ENCODE assay signal across 8 cellular contexts in the genomic region with DNA sequence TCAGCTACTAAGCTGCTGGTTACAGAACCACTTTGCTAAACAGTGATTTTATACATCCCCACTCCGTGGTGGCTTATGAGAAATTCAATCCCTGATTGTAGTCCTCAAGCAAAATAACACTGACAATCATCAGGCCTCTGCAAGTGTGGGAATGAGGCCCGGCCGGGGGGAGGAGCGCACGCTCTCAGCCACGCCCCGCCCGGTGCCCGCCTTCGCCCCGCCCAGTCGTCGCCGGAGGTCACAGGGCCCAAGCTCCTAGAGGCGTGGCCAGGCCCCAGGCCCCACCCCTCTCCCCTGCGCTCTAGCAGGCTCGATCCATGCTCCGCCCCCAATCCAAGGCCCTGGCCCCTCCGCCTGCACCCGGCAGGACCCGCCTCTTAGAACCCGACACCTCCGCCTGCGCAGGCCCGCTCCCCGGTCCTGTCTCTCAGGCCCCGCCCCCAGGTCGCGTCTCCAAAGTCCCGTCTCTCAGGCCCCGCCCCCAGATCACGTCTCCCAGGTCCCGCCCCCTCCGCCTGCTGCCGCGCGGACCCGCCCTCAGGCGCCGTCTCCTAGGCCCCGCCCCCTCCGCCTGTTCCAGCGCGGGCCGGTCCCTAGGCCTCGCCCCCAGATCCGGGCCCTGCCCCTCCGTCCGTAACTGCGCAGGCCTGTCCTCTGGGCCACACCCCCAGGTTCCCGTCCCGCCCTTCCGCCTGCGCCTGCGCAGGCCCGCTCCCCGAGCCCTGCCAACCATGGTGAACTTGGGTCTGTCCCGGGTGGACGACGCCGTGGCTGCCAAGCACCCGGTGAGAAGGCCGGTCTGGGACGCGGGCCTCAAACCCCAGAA. TPM values are rescaled to one million over a fixed set of nuclear protein-coding genes. Genes with fewer than 3 reads are reported as not detected.
DNase-seq lines count a peak whose midpoint lies in the region; ATAC-seq and TF ChIP-seq lines count a peak whose summit lies in the region.

TSS of gene TMEM141 (plus strand) at position 705 of the 826 bp plus-strand sequence. CDS start at position 732, 27 bp downstream.

- CTCF ChIA-PET in CD4-positive, alpha-beta memory T cell (lab: Charles Lee; ENCODE audit: partially characterized antibody) = interaction anchor here (1.0 to 6.8 kb wide), 3 partner anchors 239 to 245 kb away, joined by 3 to 64 read pairs (median 3); no protein-coding TSS in a partner anchor

- intact Hi-C loops in CD4-positive, alpha-beta memory T cell (cut with micrococcal nuclease) = loop anchor here (1.0 to 5.0 kb wide), 11 partner anchors 9 to 800 kb away; partner anchors contain the start of genes FBXW5, PAXX, PHPT1 and RABL6

- peaks cover 8 to 42% (median 24%) of the 10 kb centered on the region in 4 donors for H3K4me1 Mint-ChIP-seq in CD4-positive, alpha-beta memory T cell

- H3K9me3 ChIP-seq in CD4-positive, alpha-beta memory T cell (ENCODE audit: control insufficient read depth in 1 of 2, low read length in 2 of 2) = no peaks in the 10 kb centered on the region
- H3K9me3 ChIP-seq in lung (ENCODE audit: control insufficient read depth in 2 of 2, insufficient read depth in 1 of 2, low read length in 1 of 2) = no peaks in the 10 kb centered on the region

- H3K27ac ChIP-seq in CD4-positive, alpha-beta memory T cell (ENCODE audit: low read depth, low read length) = peak within 1 kb of the TSS; percentile 93
- peak within 1 kb of the TSS; percentile 89 to 95 for H3K27ac ChIP-seq in lung (ENCODE audit: low read depth in 1 of 2, low read length in 1 of 2)

- TF ChIP-seq CTCF in lung (IDR thresholded peaks at IDR 0.05; ENCODE audit: control extremely low read depth, extremely low read depth) = no peak

- ATAC-seq in GM19467 (IDR thresholded peaks at IDR 0.05; ENCODE audit: unreplicated experiment) = peak; percentile 77
- ATAC-seq in lung (ENCODE audit: insufficient read depth, low FRiP score) = peak; percentile 94

- H3K36me3 Mint-ChIP-seq in CD4-positive, alpha-beta memory T cell = peaks cover 0 to 4% of the 10 kb centered on the region in 2 donors

- peak within 1 kb of the TSS; percentile 61 to 86 for H3K4me3 ChIP-seq in CD4-positive, alpha-beta memory T cell (ENCODE audit: low read length in 2 of 2)
- peak within 1 kb of the TSS; percentile 63 for H3K4me3 ChIP-seq in lung

- H3K36me3 ChIP-seq in CD4-positive, alpha-beta memory T cell (ENCODE audit: insufficient read depth, low read length) = peaks cover 14% of the 10 kb centered on the region
- peaks cover 0 to 9% of the 10 kb centered on the region in 2 donors for H3K36me3 ChIP-seq in lung (ENCODE audit: control insufficient read depth in 2 of 2, insufficient read depth in 2 of 2, low read length in 2 of 2)

- no peaks in the 10 kb centered on the region for H3K9me3 Mint-ChIP-seq in CD4-positive, alpha-beta memory T cell

- peaks cover 28% of the 10 kb centered on the region for H3K4me1 ChIP-seq in CD4-positive, alpha-beta memory T cell (ENCODE audit: insufficient read depth, low read length)
- H3K4me1 ChIP-seq in lung (ENCODE audit: control insufficient read depth in 2 of 2, insufficient read depth in 2 of 2, low read length in 2 of 2) = peaks cover 0 to 7% of the 10 kb centered on the region in 2 donors

- peak within 1 kb of the TSS; percentile 81 to 88 (median 85) for H3K4me3 Mint-ChIP-seq in CD4-positive, alpha-beta memory T cell

- H3K27me3 ChIP-seq in CD4-positive, alpha-beta memory T cell (ENCODE audit: insufficient read depth, low read length) = no peaks in the 10 kb centered on the region
- no peaks in the 10 kb centered on the region for H3K27me3 ChIP-seq in lung (ENCODE audit: control insufficient read depth, insufficient read depth)

- peak within 1 kb of the TSS; percentile 91 to 98 (median 95) for H3K27ac Mint-ChIP-seq in CD4-positive, alpha-beta memory T cell

- no peaks in the 10 kb centered on the region for H3K27me3 Mint-ChIP-seq in CD4-positive, alpha-beta memory T cell

- 1% methylated on average over 60 to 65 of the region's 65 CpGs for WGBS in lung, 2 donors

- POLR2A ChIA-PET in CD4-positive, alpha-beta memory T cell (lab: Charles Lee; ENCODE audit: partially characterized antibody) = interaction anchor here (0.6 to 4.4 kb wide), 19 partner anchors 9 to 450 kb away, joined by 3 to 38 read pairs (median 4); partner anchors contain the start of genes FBXW5, RABL6, RNF208 and TUBB4B

- DNase-seq in CD4-positive, alpha-beta memory T cell = peak; percentile 99 to 100 (median 99)
- DNase-seq in HS-27A (ENCODE audit: low read depth) = peak; percentile 78
- DNase-seq in NK-92 (lab: John Stamatoyannopoulos, UW; ENCODE audit: unreplicated experiment) = peak; percentile 98
- peak; percentile 99 to 100 for DNase-seq in activated CD8-positive, alpha-beta memory T cell treated with anti-CD3 and anti-CD28 coated beads for 1 hour (ENCODE audit: extremely low read depth in 1 of 2, low read depth in 1 of 2)
- DNase-seq in effector CD4-positive, alpha-beta T cell = peak; percentile 98
- DNase-seq in lung (ENCODE audit: low spot score) = peak; percentile 100
- peak; percentile 100 for DNase-seq in stimulated activated CD4-positive, alpha-beta T cell treated with anti-CD3 and anti-CD28 coated beads, TNF-alpha, amount 100 ng/mL, for 4 hours (ENCODE audit: low read depth in 3 of 3)

RNA-seq across cellular contexts. Expression of gene TMEM141, which starts in this region (rescaled TPM):
- total RNA-seq in CD4-positive, alpha-beta memory T cell = 10 to 100 TPM; 51.1 to 53.4 TPM
- 10 to 100 TPM; 34.3 to 38.4 TPM for polyA plus RNA-seq in CD4-positive, alpha-beta memory T cell
- 10 to 100 TPM; 56.5 to 94.1 TPM for total RNA-seq in lung
- 100 to 1,000 TPM; 132 to 177 TPM for polyA plus RNA-seq in lung

Comparison
In these comparisons a context has a peak if more than half of its experiments do, and no peak if none do; other contexts are left out.
1. Peak in every context shown above with its lines: DNase-seq, ATAC-seq, H3K4me3 ChIP-seq and H3K27ac ChIP-seq.